Comparison of ENCODE assay signal across 14 cellular contexts in the genomic region with DNA sequence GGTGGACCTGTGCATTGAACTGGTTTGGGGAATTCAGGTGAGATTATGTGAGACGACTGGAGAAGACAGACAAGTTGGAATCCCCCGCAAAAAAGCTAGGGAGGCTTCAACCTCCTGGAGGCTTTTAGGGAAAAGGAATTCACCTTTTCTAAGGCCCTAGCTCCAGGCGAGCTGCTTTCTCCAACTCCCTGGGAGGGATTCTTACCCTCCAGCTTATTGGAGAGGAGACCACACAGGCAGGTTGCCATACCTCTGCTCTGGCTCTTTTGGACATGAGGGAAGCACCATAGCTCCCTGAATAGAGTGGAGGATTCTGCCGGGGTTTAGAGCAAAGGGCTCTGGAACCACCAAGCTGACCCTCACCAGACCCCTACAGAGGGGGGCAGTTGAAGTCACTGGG.
"Had no signal": no experiment of that assay in that cellular context is flagged by ENCODE, and none has a peak within 500 bp of the region (broad histone marks: within the 10 kb centered on the region; RNA-seq: fewer than 3 reads in every experiment).

No MANE protein-coding gene starts in this region.

- H3K27me3 Mint-ChIP-seq: activated CD4-positive, alpha-beta T cell treated with anti-CD3 and anti-CD28 coated beads for 36 hours; activated naive CD4-positive, alpha-beta T cell treated with anti-CD3 and anti-CD28 coated beads, Interleukin-2, amount 50 U/mL, for 24 hours had no signal

- H3K27ac Mint-ChIP-seq: activated CD4-positive, alpha-beta T cell treated with anti-CD3 and anti-CD28 coated beads for 36 hours had no signal

- ATAC-seq: activated CD4-positive, alpha-beta T cell treated with anti-CD3 and anti-CD28 coated beads for 36 hours; left cardiac atrium; sciatic nerve had no signal

- H3K4me1 ChIP-seq: esophagus muscularis mucosa, suprapubic skin, upper lobe of left lung had no signal

- H3K9me3 ChIP-seq: esophagus muscularis mucosa, suprapubic skin, upper lobe of left lung had no signal

- DNase-seq: activated CD4-positive, alpha-beta T cell treated with anti-CD3 and anti-CD28 coated beads for 36 hours; amygdala; immature natural killer cell; left cardiac atrium; midbrain; stimulated activated CD4-positive, alpha-beta T cell treated with anti-CD3 and anti-CD28 coated beads, Interleukin-12 subunit alpha, Interleukin-12 subunit beta, amount 100 ng/mL, for 4 hours; stimulated activated naive CD4-positive, alpha-beta T cell treated with Interleukin-2 at 50 U/mL for 16 hours; upper lobe of left lung had no signal

- H3K27ac ChIP-seq: esophagus muscularis mucosa, suprapubic skin, upper lobe of left lung, VCaP had no signal

- H3K27me3 ChIP-seq: esophagus muscularis mucosa, suprapubic skin, upper lobe of left lung had no signal

- H3K4me3 ChIP-seq: esophagus muscularis mucosa, lung, suprapubic skin, upper lobe of left lung had no signal

- H3K4me3 Mint-ChIP-seq: activated CD4-positive, alpha-beta T cell treated with anti-CD3 and anti-CD28 coated beads for 36 hours; activated naive CD4-positive, alpha-beta T cell treated with anti-CD3 and anti-CD28 coated beads, Interleukin-2, amount 50 U/mL, for 24 hours; immature natural killer cell had no signal

- H3K9me3 Mint-ChIP-seq: activated naive CD4-positive, alpha-beta T cell treated with anti-CD3 and anti-CD28 coated beads, Interleukin-2, amount 50 U/mL, for 24 hours; immature natural killer cell had no signal
